2 cellular contexts compared by ENCODE assay signal in the genomic region with DNA sequence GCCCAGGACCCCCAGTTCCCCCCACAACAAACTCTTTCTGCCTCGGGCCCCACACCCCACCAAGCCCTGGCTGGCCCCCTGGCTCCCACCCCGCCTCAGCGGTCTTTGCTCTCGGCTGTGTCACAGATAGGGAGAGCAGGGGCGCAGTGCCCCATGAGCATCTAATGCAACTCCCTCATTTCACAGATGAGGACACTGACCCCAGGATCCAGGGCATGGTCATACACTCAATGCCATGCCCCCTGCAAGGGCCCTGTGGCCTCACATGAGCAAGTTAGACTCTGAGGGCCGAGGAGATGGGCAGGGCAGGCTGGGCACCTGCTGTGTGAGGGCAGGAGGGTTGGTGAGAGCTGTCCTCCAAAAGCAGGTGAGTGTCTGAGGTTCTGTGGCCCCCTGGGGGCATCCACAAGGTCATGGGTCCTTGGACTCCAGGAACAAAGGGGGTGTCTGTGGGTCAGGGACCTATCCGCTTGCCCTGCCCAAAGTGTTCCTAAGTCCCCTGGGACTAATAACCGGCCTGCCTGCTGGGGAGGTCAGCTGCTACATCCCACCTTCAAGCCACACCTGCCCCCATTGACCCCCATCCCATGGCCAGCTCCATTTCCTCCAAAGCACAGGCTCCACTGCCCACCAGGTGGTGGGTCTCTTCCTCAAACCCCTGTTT.
TF ChIP-seq lines count a peak whose summit lies in the region.

No MANE protein-coding gene starts in this region.

TF ChIP-seq in SK-N-SH, 30 proteins besides CTCF, POLR2A, EP300 and RAD21:
- no peak for TF ChIP-seq POLR2AphosphoS5 (IDR thresholded peaks at IDR 0.05; ENCODE audit: low read depth, low read length)

TF ChIP-seq in SK-N-SH treated with all-trans-retinoic acid at 6 μM for 48 hours, 23 proteins besides CTCF, POLR2A, EP300 and RAD21:
- TF ChIP-seq OSR1 (CRISPR knock-in tag; IDR thresholded peaks at IDR 0.05) = no peak
- TF ChIP-seq ARNTL (CRISPR knock-in tag; IDR thresholded peaks at IDR 0.05; ENCODE audit: borderline replicate concordance, low read depth) = no peak
- no peak for TF ChIP-seq CSDC2 (CRISPR knock-in tag; IDR thresholded peaks at IDR 0.05)
- TF ChIP-seq TOX (CRISPR knock-in tag; IDR thresholded peaks at IDR 0.05; ENCODE audit: borderline replicate concordance) = no peak
- TF ChIP-seq, protein P1, sequence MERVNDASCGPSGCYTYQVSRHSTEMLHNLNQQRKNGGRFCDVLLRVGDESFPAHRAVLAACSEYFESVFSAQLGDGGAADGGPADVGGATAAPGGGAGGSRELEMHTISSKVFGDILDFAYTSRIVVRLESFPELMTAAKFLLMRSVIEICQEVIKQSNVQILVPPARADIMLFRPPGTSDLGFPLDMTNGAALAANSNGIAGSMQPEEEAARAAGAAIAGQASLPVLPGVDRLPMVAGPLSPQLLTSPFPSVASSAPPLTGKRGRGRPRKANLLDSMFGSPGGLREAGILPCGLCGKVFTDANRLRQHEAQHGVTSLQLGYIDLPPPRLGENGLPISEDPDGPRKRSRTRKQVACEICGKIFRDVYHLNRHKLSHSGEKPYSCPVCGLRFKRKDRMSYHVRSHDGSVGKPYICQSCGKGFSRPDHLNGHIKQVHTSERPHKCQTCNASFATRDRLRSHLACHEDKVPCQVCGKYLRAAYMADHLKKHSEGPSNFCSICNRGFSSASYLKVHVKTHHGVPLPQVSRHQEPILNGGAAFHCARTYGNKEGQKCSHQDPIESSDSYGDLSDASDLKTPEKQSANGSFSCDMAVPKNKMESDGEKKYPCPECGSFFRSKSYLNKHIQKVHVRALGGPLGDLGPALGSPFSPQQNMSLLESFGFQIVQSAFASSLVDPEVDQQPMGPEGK (CRISPR knock-in tag; IDR thresholded peaks at IDR 0.05; ENCODE audit: borderline replicate concordance) = no peak
- no peak for TF ChIP-seq ZNF565 (CRISPR knock-in tag; conservative IDR thresholded peaks at IDR 0.05; ENCODE audit: low read depth)
- TF ChIP-seq, protein P2, sequence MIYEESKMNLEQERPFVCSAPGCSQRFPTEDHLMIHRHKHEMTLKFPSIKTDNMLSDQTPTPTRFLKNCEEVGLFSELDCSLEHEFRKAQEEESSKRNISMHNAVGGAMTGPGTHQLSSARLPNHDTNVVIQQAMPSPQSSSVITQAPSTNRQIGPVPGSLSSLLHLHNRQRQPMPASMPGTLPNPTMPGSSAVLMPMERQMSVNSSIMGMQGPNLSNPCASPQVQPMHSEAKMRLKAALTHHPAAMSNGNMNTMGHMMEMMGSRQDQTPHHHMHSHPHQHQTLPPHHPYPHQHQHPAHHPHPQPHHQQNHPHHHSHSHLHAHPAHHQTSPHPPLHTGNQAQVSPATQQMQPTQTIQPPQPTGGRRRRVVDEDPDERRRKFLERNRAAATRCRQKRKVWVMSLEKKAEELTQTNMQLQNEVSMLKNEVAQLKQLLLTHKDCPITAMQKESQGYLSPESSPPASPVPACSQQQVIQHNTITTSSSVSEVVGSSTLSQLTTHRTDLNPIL (CRISPR knock-in tag; IDR thresholded peaks at IDR 0.05; ENCODE audit: low read depth) = no peak
- TF ChIP-seq, protein P3, sequence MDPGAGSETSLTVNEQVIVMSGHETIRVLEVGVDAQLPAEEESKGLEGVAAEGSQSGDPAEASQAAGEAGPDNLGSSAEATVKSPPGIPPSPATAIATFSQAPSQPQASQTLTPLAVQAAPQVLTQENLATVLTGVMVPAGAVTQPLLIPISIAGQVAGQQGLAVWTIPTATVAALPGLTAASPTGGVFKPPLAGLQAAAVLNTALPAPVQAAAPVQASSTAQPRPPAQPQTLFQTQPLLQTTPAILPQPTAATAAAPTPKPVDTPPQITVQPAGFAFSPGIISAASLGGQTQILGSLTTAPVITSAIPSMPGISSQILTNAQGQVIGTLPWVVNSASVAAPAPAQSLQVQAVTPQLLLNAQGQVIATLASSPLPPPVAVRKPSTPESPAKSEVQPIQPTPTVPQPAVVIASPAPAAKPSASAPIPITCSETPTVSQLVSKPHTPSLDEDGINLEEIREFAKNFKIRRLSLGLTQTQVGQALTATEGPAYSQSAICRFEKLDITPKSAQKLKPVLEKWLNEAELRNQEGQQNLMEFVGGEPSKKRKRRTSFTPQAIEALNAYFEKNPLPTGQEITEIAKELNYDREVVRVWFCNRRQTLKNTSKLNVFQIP (CRISPR knock-in tag; IDR thresholded peaks at IDR 0.05; ENCODE audit: borderline replicate concordance, low read depth) = no peak
- TF ChIP-seq ESRRG (CRISPR knock-in tag; IDR thresholded peaks at IDR 0.05) = no peak
